ENCODE assay signal across 1 cellular context in the genomic region with DNA sequence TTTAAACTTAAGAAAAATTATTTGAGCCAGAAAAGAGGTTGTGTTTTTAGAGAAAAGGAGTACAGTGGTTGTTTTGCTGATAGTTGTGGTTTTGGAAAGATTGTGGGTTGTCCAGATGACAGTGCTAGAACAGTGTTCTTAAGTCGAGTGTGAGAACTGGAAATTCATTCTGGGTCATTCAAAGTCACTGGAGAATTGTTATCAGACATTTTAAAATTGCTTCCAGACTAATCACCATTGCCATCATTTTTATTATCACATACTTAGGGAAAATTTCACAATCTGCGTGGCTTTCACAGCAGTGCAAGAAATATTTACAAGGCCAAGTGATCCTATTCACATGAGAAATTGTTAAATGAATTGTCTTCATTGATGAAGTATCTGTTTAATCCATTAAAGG.
TF ChIP-seq lines count a peak whose summit lies in the region.

No MANE protein-coding gene starts in this region.

TF ChIP-seq in IMR-90, 13 proteins besides CTCF, POLR2A, EP300 and RAD21:
- peak; percentile 53 for TF ChIP-seq CEBPB (IDR thresholded peaks at IDR 0.05; ENCODE audit: low read depth, low read length)
- TF ChIP-seq BHLHE40 (IDR thresholded peaks at IDR 0.05; ENCODE audit: low read depth, low read length): no peak
